ENCODE assay signal across 1 cellular context in genomic region chr11:65126624-65127274, GRCh38.
TF ChIP-seq lines count a peak whose summit lies in the region.

No MANE protein-coding gene starts in this region.

TF ChIP-seq in endothelial cell of umbilical vein, 7 proteins besides CTCF, POLR2A, EP300 and RAD21:
- TF ChIP-seq MYC (IDR thresholded peaks at IDR 0.05; ENCODE audit: low read depth, low read length) (no peak), POLR2AphosphoS5 (IDR thresholded peaks at IDR 0.05; ENCODE audit: insufficient read depth, low read depth, low read length) (peak; percentile 43)
